ENCODE assay signal across 1 cellular context in the genomic region with DNA sequence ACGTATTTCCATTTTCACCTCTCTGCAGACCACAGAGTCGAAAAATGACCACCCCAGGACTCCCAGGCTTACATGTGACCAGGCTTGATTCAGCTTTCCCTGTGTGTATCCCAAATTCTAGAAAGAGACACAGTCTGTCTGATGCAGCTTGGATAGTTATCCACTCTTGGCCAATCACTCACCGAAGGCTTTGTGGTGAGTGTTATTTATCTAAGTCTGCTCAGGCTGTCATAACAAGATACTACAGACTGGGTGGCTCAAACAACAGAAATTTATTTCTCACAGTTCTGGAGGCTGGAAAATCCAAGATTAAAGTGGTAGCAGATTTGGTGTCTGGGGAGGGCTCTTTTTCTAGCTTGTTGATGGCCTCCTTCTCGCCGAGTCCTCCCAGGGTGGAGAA.
TF ChIP-seq lines count a peak whose summit lies in the region.

No MANE protein-coding gene starts in this region.

TF ChIP-seq in K562, 482 proteins besides CTCF, POLR2A, EP300 and RAD21 (continued from another document):
- 0 out of 4 replicates have a peak, but pooled peaks of 1 of the 2 experiments have one; percentile 18 for TF ChIP-seq FOXA3 (CRISPR knock-in tag; conservative IDR thresholded peaks at IDR 0.05 in 1 of 2, IDR thresholded peaks at IDR 0.05 in 1 of 2)
- TF ChIP-seq, protein P1, sequence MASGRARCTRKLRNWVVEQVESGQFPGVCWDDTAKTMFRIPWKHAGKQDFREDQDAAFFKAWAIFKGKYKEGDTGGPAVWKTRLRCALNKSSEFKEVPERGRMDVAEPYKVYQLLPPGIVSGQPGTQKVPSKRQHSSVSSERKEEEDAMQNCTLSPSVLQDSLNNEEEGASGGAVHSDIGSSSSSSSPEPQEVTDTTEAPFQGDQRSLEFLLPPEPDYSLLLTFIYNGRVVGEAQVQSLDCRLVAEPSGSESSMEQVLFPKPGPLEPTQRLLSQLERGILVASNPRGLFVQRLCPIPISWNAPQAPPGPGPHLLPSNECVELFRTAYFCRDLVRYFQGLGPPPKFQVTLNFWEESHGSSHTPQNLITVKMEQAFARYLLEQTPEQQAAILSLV (tag; IDR thresholded peaks at IDR 0.05), result no peak
- no peak for TF ChIP-seq GATAD2B (IDR thresholded peaks at IDR 0.05; ENCODE audit: borderline replicate concordance)
- TF ChIP-seq CBFA2T3 (IDR thresholded peaks at IDR 0.05), result peak; percentile 43
- peak; percentile 72 for TF ChIP-seq TCF3 (CRISPR knock-in tag; IDR thresholded peaks at IDR 0.05)
- TF ChIP-seq, protein P2, sequence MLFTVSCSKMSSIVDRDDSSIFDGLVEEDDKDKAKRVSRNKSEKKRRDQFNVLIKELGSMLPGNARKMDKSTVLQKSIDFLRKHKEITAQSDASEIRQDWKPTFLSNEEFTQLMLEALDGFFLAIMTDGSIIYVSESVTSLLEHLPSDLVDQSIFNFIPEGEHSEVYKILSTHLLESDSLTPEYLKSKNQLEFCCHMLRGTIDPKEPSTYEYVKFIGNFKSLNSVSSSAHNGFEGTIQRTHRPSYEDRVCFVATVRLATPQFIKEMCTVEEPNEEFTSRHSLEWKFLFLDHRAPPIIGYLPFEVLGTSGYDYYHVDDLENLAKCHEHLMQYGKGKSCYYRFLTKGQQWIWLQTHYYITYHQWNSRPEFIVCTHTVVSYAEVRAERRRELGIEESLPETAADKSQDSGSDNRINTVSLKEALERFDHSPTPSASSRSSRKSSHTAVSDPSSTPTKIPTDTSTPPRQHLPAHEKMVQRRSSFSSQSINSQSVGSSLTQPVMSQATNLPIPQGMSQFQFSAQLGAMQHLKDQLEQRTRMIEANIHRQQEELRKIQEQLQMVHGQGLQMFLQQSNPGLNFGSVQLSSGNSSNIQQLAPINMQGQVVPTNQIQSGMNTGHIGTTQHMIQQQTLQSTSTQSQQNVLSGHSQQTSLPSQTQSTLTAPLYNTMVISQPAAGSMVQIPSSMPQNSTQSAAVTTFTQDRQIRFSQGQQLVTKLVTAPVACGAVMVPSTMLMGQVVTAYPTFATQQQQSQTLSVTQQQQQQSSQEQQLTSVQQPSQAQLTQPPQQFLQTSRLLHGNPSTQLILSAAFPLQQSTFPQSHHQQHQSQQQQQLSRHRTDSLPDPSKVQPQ (CRISPR knock-in tag; IDR thresholded peaks at IDR 0.05; ENCODE audit: borderline replicate concordance), result no peak
TF ChIP-seq in K562: peak in this region for 5.
